20 cellular contexts compared by ENCODE assay signal in the genomic region with DNA sequence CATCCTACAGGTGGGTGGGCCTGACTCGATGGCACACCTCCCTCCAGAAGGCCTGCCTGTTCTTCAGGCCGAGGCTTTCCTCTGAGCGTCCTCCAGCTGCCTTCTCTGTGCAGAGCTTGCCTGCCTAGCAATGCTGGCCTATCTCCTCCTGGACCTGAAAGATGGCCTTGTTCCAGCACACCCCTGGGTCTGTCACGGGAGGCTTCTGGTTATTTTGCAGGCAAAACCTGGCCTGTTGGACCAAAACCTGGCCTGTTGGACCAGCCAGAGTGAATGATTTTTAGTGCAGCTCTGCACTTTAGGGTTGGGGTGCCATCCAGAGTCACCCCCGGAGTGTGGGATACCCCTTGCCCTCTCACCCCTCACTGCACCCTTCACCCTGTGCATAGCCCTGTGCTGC.
DNase-seq lines count a peak whose midpoint lies in the region; ATAC-seq, FAIRE-seq and TF ChIP-seq lines count a peak whose summit lies in the region.
"Had no signal": no experiment of that assay in that cellular context is flagged by ENCODE, and none has a peak within 500 bp of the region (broad histone marks: within the 10 kb centered on the region; RNA-seq: fewer than 3 reads in every experiment).

No MANE protein-coding gene starts in this region.

- no peaks in the 10 kb centered on the region for H3K79me2 ChIP-seq in H1 (ENCODE audit: control insufficient read depth in 1 of 2, insufficient read depth in 2 of 2, low read length in 2 of 2)

- no peaks in the 10 kb centered on the region for H3K23me2 ChIP-seq in H1 (ENCODE audit: low read depth, low read length)

- H3K4ac ChIP-seq in H1 (replicated peaks; ENCODE audit: insufficient read length, low read depth, low read length) = no peak overlapping the region

- H3K9ac ChIP-seq in H1 (replicated peaks in 1 of 4; ENCODE audit: extremely low read depth in 1 of 4, low read depth in 3 of 4, low read length in 3 of 4) = no peak overlapping the region; a peak in 1 of 7 replicates

- H3K27me3 ChIP-seq in BE2C (no peaks in the 10 kb centered on the region), H1 (replicated peaks in 1 of 4; ENCODE audit: control insufficient read depth in 3 of 4, extremely low read depth in 1 of 4, insufficient read depth in 3 of 4, low read length in 3 of 4) (no peaks in the 10 kb centered on the region)

- no peak overlapping the region; the same call in 1 of the 2 replicates for H2BK12ac ChIP-seq in H1 (ENCODE audit: low read depth, low read length)

- H3K4me2 ChIP-seq in H1 (ENCODE audit: insufficient read depth in 1 of 2, low read depth in 2 of 2, low read length in 2 of 2) = no peak overlapping the region
- H3K4me2 ChIP-seq: A549 had no signal

- H2BK15ac ChIP-seq in H1 (ENCODE audit: low read length) = no peak overlapping the region

- H3K4me1 ChIP-seq in BE2C = no peaks in the 10 kb centered on the region
- peaks cover 0 to 9% (median 3%) of the 10 kb centered on the region in 4 experiments; a peak in 5 of 7 replicates for H3K4me1 ChIP-seq in H1 (replicated peaks in 1 of 4; ENCODE audit: control insufficient read depth in 3 of 4, insufficient read depth in 4 of 4, low read length in 3 of 4)
- H3K4me1 ChIP-seq: A549 had no signal

- no peak for TF ChIP-seq POLR2A in H1 (IDR thresholded peaks at IDR 0.05; ENCODE audit: control extremely low read depth in 1 of 2, low read depth in 2 of 2, low read length in 2 of 2)

- H2AFZ ChIP-seq in H1 (ENCODE audit: low read length) = no peak overlapping the region

- H3K23ac ChIP-seq in H1 (ENCODE audit: insufficient read length) = no peak overlapping the region

- H3K18ac ChIP-seq in H1 (ENCODE audit: extremely low read depth, low read length) = no peak overlapping the region

- POLR2A ChIA-PET in H1 (lab: Charles Lee; ENCODE audit: partially characterized antibody) = no interaction called here

- FAIRE-seq in H1 (lab: Jason Lieb, UNC) = no peak
- FAIRE-seq: A549, GM12878, GM19239 had no signal

- H3K14ac ChIP-seq in H1 (ENCODE audit: insufficient read length) = no peak overlapping the region

- H4K20me1 ChIP-seq in H1 (replicated peaks in 1 of 2; ENCODE audit: control insufficient read depth in 1 of 2, insufficient read depth in 2 of 2, low read length in 2 of 2) = no peaks in the 10 kb centered on the region

- H3K9me3 ChIP-seq in BE2C = no peaks in the 10 kb centered on the region
- H3K9me3 ChIP-seq in H1 (ENCODE audit: insufficient read depth in 2 of 2, low read depth in 1 of 2, low read length in 1 of 2) = no peaks in the 10 kb centered on the region
- H3K9me3 ChIP-seq: A549 had no signal

- H4K91ac ChIP-seq in H1 (replicated peaks; ENCODE audit: insufficient read length, low read length) = peak overlapping the region; percentile 66

- no peak overlapping the region for H2BK20ac ChIP-seq in H1 (ENCODE audit: low read length)

- ATAC-seq in HG03571 (IDR thresholded peaks at IDR 0.05; ENCODE audit: unreplicated experiment) (no peak), GM19455 (IDR thresholded peaks at IDR 0.05; ENCODE audit: unreplicated experiment) (no peak)
- ATAC-seq: A549, GM12878 had no signal

- no peaks in the 10 kb centered on the region for H3K79me1 ChIP-seq in H1 (ENCODE audit: low read depth, low read length)

- DNase-seq in BE2C (peak; percentile 37), NCI-H69 (lab: John Stamatoyannopoulos, UW) (peak; percentile 35), H1 (ENCODE audit: low read depth in 1 of 2, low spot score in 2 of 2) (no peak), ureter (ENCODE audit: low spot score) (peak; percentile 20), EL (no peak)
- DNase-seq: 8988T; ACHN; AML-193; Calu3; CD4-positive, alpha-beta memory T cell; DMS53; GDM1; GOT3; H7; HCEC 1CT had no signal

- WGBS in H1 (ENCODE audit: extremely low coverage in 1 of 2, insufficient coverage in 1 of 2, insufficient read length in 1 of 2, insufficient replicate concordance in 2 of 2, low coverage in 1 of 2, low lambda C conversion rate in 2 of 2, missing lambda C conversion rate in 1 of 2), 2 experiments = 88% methylated on average over 5 of the region's 5 CpGs; no CpG with 5 or more reads in 1 of the 2 experiments

- no peak overlapping the region for H3K27ac ChIP-seq in H1 (ENCODE audit: low read depth, low read length)
- H3K27ac ChIP-seq: A549 had no signal

- TF ChIP-seq CTCF in BE2C (IDR thresholded peaks at IDR 0.05; ENCODE audit: low read depth, low read length) = no peak
- no peak for TF ChIP-seq CTCF in H1 (IDR thresholded peaks at IDR 0.05; ENCODE audit: control extremely low read depth in 1 of 3, insufficient read depth in 1 of 3, low read depth in 1 of 3, low read length in 3 of 3)

- H2BK120ac ChIP-seq in H1 (replicated peaks; ENCODE audit: low read depth, low read length) = no peak overlapping the region

- no peak for TF ChIP-seq RAD21 in H1 (IDR thresholded peaks at IDR 0.05 in 1 of 2, conservative IDR thresholded peaks at IDR 0.05 in 1 of 2; ENCODE audit: low read depth in 2 of 2, low read length in 2 of 2)

- H2AK5ac ChIP-seq in H1 (ENCODE audit: low read depth, low read length) = no peak overlapping the region

- H4K5ac ChIP-seq in H1 (ENCODE audit: insufficient read length, low read depth, low read length) = no peak overlapping the region

- CTCF ChIA-PET in H1 (lab: Charles Lee; ENCODE audit: partially characterized antibody) = interaction anchor here (0.8 to 1.8 kb wide), 4 partner anchors 12 to 155 kb away, joined by 3 to 6 read pairs (median 4); no protein-coding TSS in a partner anchor

- H3K4me3 ChIP-seq in BE2C (ENCODE audit: low read depth, low read length) (no peak overlapping the region), H1 (ENCODE audit: extremely low read depth in 1 of 4, insufficient read depth in 2 of 4, low read depth in 3 of 4, low read length in 4 of 4) (no peak overlapping the region)
- H3K4me3 ChIP-seq: A549, GM12878 had no signal

- no peak overlapping the region for H2BK5ac ChIP-seq in H1 (ENCODE audit: low read depth, low read length)

- H4K8ac ChIP-seq in H1 (ENCODE audit: extremely low read depth, insufficient read depth, low read length) = 0 out of 2 replicates have a peak overlapping the region, but pooled peaks have one; percentile 12

- H3K36me3 ChIP-seq in BE2C = no peaks in the 10 kb centered on the region
- no peaks in the 10 kb centered on the region for H3K36me3 ChIP-seq in H1 (ENCODE audit: control insufficient read depth in 2 of 4, insufficient read depth in 4 of 4, low read length in 3 of 4)

- no peak for TF ChIP-seq EP300 in H1 (IDR thresholded peaks at IDR 0.05; ENCODE audit: borderline replicate concordance in 1 of 2, low read depth in 2 of 2, low read length in 2 of 2)

- no peak overlapping the region for H3K56ac ChIP-seq in H1 (replicated peaks; ENCODE audit: insufficient read length, low read depth, low read length)

TF ChIP-seq in H1, 55 proteins besides CTCF, POLR2A, EP300 and RAD21 (continues in another document):
- TF ChIP-seq, protein P1, sequence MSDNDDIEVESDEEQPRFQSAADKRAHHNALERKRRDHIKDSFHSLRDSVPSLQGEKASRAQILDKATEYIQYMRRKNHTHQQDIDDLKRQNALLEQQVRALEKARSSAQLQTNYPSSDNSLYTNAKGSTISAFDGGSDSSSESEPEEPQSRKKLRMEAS (IDR thresholded peaks at IDR 0.05) = no peak

Comparison
In these comparisons a context has a peak if more than half of its experiments do, and no peak if none do; other contexts are left out.
1. DNase-seq: peak in BE2C (single experiment), NCI-H69 (single experiment) and ureter (single experiment); none in H1 (0 of 2) and EL (single experiment).